In the genomic region with DNA sequence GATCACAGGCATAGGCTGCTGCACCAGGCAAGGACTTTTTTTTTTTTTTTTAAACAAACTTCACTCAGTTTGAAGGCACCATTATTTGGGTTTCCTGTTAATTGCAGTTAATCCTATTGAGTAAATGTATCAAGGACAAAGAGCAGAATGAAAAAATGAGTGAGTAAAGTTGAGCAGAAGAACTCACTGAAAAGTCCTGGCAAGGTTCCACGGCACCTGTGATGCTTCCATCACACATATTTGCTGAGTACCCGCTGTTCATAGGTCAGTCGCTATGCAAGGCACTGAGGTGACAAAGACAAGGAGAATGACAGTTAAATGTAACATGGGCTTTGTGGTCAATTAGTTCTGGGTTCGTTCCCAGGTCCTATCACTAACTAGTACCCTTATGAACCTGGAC, we compare ENCODE assay signal across 30 cellular contexts.
"Had no signal": no experiment of that assay in that cellular context is flagged by ENCODE, and none has a peak within 500 bp of the region (broad histone marks: within the 10 kb centered on the region; RNA-seq: fewer than 3 reads in every experiment).

No MANE protein-coding gene starts in this region.

- H3K4me3 ChIP-seq: coronary artery, dorsolateral prefrontal cortex, gastrocnemius medialis, heart left ventricle had no signal

- H3K4me1 ChIP-seq: gastrocnemius medialis, heart left ventricle had no signal

- H3K9me3 ChIP-seq: gastrocnemius medialis, heart left ventricle had no signal

- DNase-seq: activated B cell treated with CpG ODN at 0.5 μM for 24 hours; activated CD4-positive, alpha-beta T cell treated with anti-CD3 and anti-CD28 coated beads for 48 hours; activated CD4-positive, alpha-beta T cell treated with anti-CD3 and anti-CD28 coated beads, Interleukin-2, amount 50 U/mL, for 1 hour; activated CD4-positive, alpha-beta T cell treated with anti-CD3 and anti-CD28 coated beads, Interleukin-2, amount 50 U/mL, for 48 hours; activated CD8-positive, alpha-beta memory T cell treated with anti-CD3 and anti-CD28 coated beads for 24 hours; activated CD8-positive, alpha-beta T cell treated with anti-CD3 and anti-CD28 coated beads for 36 hours; activated effector memory CD4-positive, alpha-beta T cell treated with Interleukin-2 at 50 U/mL for 16 hours; activated gamma-delta T cell treated with Interleukin-2 at 50 U/mL for 16 hours; activated naive CD4-positive, alpha-beta T cell treated with anti-CD3 and anti-CD28 coated beads, Interleukin-2, amount 50 U/mL, for 16 hours; activated naive CD4-positive, alpha-beta T cell treated with Interleukin-2 at 50 U/mL for 16 hours; activated T-cell treated with anti-CD3 and anti-CD28 coated beads, Interleukin-2, amount 50 U/mL, for 4 hours; amniotic stem cell; anterior cingulate cortex; brain microvascular endothelial cell; dorsolateral prefrontal cortex; effector memory CD4-positive, alpha-beta T cell; endodermal cell; foreskin fibroblast; gastrocnemius medialis; glutamatergic neuron; heart left ventricle; T-helper 17 cell; T1000; WERI-Rb-1 had no signal

- ATAC-seq: activated CD4-positive, CD25-positive, alpha-beta regulatory T cell treated with anti-CD3 and anti-CD28 coated beads, Interleukin-2, amount 50 U/mL, for 24 hours; activated CD8-positive, alpha-beta T cell treated with anti-CD3 and anti-CD28 coated beads for 36 hours; activated T-cell treated with anti-CD3 and anti-CD28 coated beads, Interleukin-2, amount 50 U/mL, for 4 hours; activated T-helper 17 cell treated with anti-CD3 and anti-CD28 coated beads, Interleukin-2, amount 50 U/mL, for 72 hours; esophagus mucosa; gastrocnemius medialis; heart left ventricle; T-helper 17 cell had no signal

- FAIRE-seq: astrocyte, bronchial epithelial cell had no signal

- H3K27ac ChIP-seq: brain microvascular endothelial cell, coronary artery, dorsolateral prefrontal cortex, gastrocnemius medialis, heart left ventricle, WERI-Rb-1 had no signal

- H3K27me3 ChIP-seq: brain microvascular endothelial cell, dorsolateral prefrontal cortex, gastrocnemius medialis, heart left ventricle had no signal

- H3K36me3 ChIP-seq: brain microvascular endothelial cell, gastrocnemius medialis, heart left ventricle, WERI-Rb-1 had no signal
